In genomic region chr4:153785830-153786721, GRCh38 we compare ENCODE assay signal across 1 cellular context.
TF ChIP-seq lines count a peak whose summit lies in the region.

No MANE protein-coding gene starts in this region.

TF ChIP-seq in liver, 16 proteins besides CTCF, POLR2A, EP300 and RAD21 (continued from another document):
- TF ChIP-seq ZBTB33 (IDR thresholded peaks at IDR 0.05) (peak; percentile 15), EGR1 (IDR thresholded peaks at IDR 0.05; ENCODE audit: low read depth in 2 of 2) (no peak), FOXA2 (IDR thresholded peaks at IDR 0.05) (peak; percentile 67)
- TF ChIP-seq, protein P1, sequence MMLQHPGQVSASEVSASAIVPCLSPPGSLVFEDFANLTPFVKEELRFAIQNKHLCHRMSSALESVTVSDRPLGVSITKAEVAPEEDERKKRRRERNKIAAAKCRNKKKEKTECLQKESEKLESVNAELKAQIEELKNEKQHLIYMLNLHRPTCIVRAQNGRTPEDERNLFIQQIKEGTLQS (IDR thresholded peaks at IDR 0.05) = no peak
